23 cellular contexts compared by ENCODE assay signal in the genomic region with DNA sequence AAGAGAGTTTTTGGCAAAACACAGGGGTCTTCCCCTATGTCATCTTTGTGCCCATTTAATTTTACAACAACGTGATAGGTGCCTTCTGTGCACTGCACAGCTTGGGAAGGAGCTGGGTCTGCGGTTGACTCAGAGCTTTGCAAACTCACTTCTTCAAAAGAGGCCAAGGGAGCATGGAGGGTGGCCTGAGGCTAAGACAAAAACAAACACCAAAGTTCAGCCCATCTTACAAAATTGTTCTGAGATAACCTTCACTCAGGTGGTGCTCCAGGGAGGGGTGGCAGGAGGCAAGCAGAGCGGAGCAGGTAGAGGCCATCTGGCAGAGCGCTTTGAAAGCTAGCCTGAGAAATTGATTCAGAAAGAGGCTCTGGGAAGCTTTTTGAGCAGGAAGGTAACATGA. TPM values are rescaled to one million over a fixed set of nuclear protein-coding genes. Genes with fewer than 3 reads are reported as not detected.
"Had no signal": no experiment of that assay in that cellular context is flagged by ENCODE, and none has a peak within 500 bp of the region (broad histone marks: within the 10 kb centered on the region; RNA-seq: fewer than 3 reads in every experiment).

No MANE protein-coding gene starts in this region.

- H3K27ac ChIP-seq: HL-60, Peyer's patch, SJCRH30 had no signal

- H3K4me3 ChIP-seq: Peyer's patch, SJCRH30 had no signal

- H3K4me1 ChIP-seq: Peyer's patch, SJCRH30 had no signal

- H3K36me3 ChIP-seq: Peyer's patch, SJCRH30 had no signal

- DNase-seq: KBM-7, MV-4-11, NCI-H1048, NCI-H1105, NCI-H1417, NCI-H1436 treated with DMSO at 0.1 percent for 48 hours, NCI-H1694, NCI-H187 treated with DMSO at 0.1 percent for 48 hours, NCI-H2029 treated with DMSO at 0.1 percent for 48 hours, NCI-H226, NCI-H446, NCI-H510A, NCI-H524 treated with DMSO at 0.1 percent for 48 hours, NCI-H69, NCI-H774, PC-3, Peyer's patch, SHP77 treated with DMSO at 0.1 percent for 48 hours, SJCRH30 had no signal

- H3K27me3 ChIP-seq: Peyer's patch, SJCRH30 had no signal

- H3K9me3 ChIP-seq: Peyer's patch, SJCRH30 had no signal

- ATAC-seq: PC-3, Right ventricle myocardium inferior, SK-N-SH treated with all-trans-retinoic acid at 6 μM for 48 hours had no signal

RNA-seq across cellular contexts. Expression of gene SOWAHC, which starts 9.8 kb away (rescaled TPM):
- total RNA-seq: OCI-LY7 had no signal

RNA-seq across cellular contexts. Expression of gene SEPTIN10, which starts 10.2 kb away (rescaled TPM):
- total RNA-seq: OCI-LY7 had no signal
